ENCODE assay signal across 22 cellular contexts in genomic region chr12:67645126-67645525, GRCh38. TPM values are rescaled to one million over a fixed set of nuclear protein-coding genes. Genes with fewer than 3 reads are reported as not detected.
A peak's percentile ranks its signal among the peaks of the same experiment; 100 is the strongest.
DNase-seq lines count a peak whose midpoint lies in the region; ATAC-seq and TF ChIP-seq lines count a peak whose summit lies in the region.
"Had no signal": no experiment of that assay in that cellular context is flagged by ENCODE, and none has a peak within 500 bp of the region (broad histone marks: within the 10 kb centered on the region; RNA-seq: fewer than 3 reads in every experiment).

No MANE protein-coding gene starts in this region.

- H3K36me3 ChIP-seq in hepatocyte (replicated peaks; ENCODE audit: insufficient read depth, low read depth) (no peaks in the 10 kb centered on the region), smooth muscle cell (ENCODE audit: low read depth) (no peaks in the 10 kb centered on the region)
- H3K36me3 ChIP-seq: BLaER1 had no signal

- H3K4me1 ChIP-seq in hepatocyte (ENCODE audit: insufficient read depth) (no peaks in the 10 kb centered on the region), smooth muscle cell (ENCODE audit: low read depth) (no peaks in the 10 kb centered on the region)

- H3K79me2 ChIP-seq in hepatocyte (peaks cover 10% of the 10 kb centered on the region), smooth muscle cell (ENCODE audit: low read depth) (peaks cover 15% of the 10 kb centered on the region)

- H4K20me1 ChIP-seq in hepatocyte (ENCODE audit: insufficient read depth, poor library complexity, severe bottlenecking) (no peaks in the 10 kb centered on the region), smooth muscle cell (ENCODE audit: low read depth) (peaks cover 4% of the 10 kb centered on the region)

- no peak overlapping the region for H2AFZ ChIP-seq in hepatocyte
- H2AFZ ChIP-seq in smooth muscle cell (ENCODE audit: low read depth): no peak overlapping the region
- H2AFZ ChIP-seq: GM23338 had no signal

- H3K9ac ChIP-seq in smooth muscle cell (ENCODE audit: low read depth): peak overlapping the region; percentile 15
- H3K9ac ChIP-seq: BLaER1 had no signal

- DNase-seq in LHCN-M2 (ENCODE audit: low read depth) (peak; percentile 79), amniotic epithelial cell (ENCODE audit: low read depth) (peak; percentile 47), hepatocyte (ENCODE audit: low spot score) (no peak), smooth muscle cell (lab: John Stamatoyannopoulos, UW; ENCODE audit: unreplicated experiment) (no peak), GOT3 (lab: John Stamatoyannopoulos, UW) (no peak), NCI-H1694 treated with DMSO at 0.1 percent for 48 hours (lab: John Stamatoyannopoulos, UW) (no peak)
- DNase-seq: CD4-positive, alpha-beta memory T cell; DND-41; NCI-H1092; NCI-H1436; NCI-H1930; NCI-H345; NCI-H524; NCI-H82; SHP77; SW 1271 had no signal

- no peak overlapping the region for H3K4me3 ChIP-seq in hepatocyte
- no peak overlapping the region for H3K4me3 ChIP-seq in smooth muscle cell
- H3K4me3 ChIP-seq: BLaER1, GM12878, GM23338, SK-N-MC had no signal

- H3K27me3 ChIP-seq in hepatocyte (no peaks in the 10 kb centered on the region), smooth muscle cell (ENCODE audit: low read depth) (no peaks in the 10 kb centered on the region)
- H3K27me3 ChIP-seq: BLaER1 had no signal

- no peak for ATAC-seq in GM19463 (IDR thresholded peaks at IDR 0.05; ENCODE audit: unreplicated experiment)
- ATAC-seq: GM12878, GM23338, HCT116 had no signal

- no peak overlapping the region for H3K4me2 ChIP-seq in hepatocyte
- H3K4me2 ChIP-seq in smooth muscle cell: no peak overlapping the region
- H3K4me2 ChIP-seq: BLaER1, GM23338 had no signal

- H3K9me3 ChIP-seq in hepatocyte (ENCODE audit: low read depth) (no peaks in the 10 kb centered on the region), smooth muscle cell (replicated peaks; ENCODE audit: low read depth) (no peaks in the 10 kb centered on the region)
- H3K9me3 ChIP-seq: BLaER1 had no signal

- H3K9me2 ChIP-seq in hepatocyte (replicated peaks; ENCODE audit: insufficient read depth): no peaks in the 10 kb centered on the region

- 94% methylated on average over 7 of the region's 7 CpGs for WGBS in hepatocyte (ENCODE audit: low lambda C conversion rate, missing lambda C conversion rate)
- 88% methylated on average over 7 of the region's 7 CpGs for WGBS in smooth muscle cell (ENCODE audit: low lambda C conversion rate)

- H3F3A ChIP-seq in smooth muscle cell (ENCODE audit: low read depth): peaks cover 7% of the 10 kb centered on the region

- TF ChIP-seq CTCF in hepatocyte (IDR thresholded peaks at IDR 0.05; ENCODE audit: poor library complexity) (no peak), smooth muscle cell (IDR thresholded peaks at IDR 0.05; ENCODE audit: borderline replicate concordance, insufficient read depth, poor library complexity, severe bottlenecking) (no peak)

- H3K27ac ChIP-seq in hepatocyte (peak overlapping the region; percentile 23), smooth muscle cell (ENCODE audit: low read depth) (peak overlapping the region; percentile 96)
- H3K27ac ChIP-seq: BLaER1 had no signal

RNA-seq across cellular contexts. Expression of gene DYRK2, which starts 3.4 kb away (rescaled TPM):
- total RNA-seq in LHCN-M2 (2014; rRNA removed) (13.9 TPM in 2 replicates), hepatocyte (39.2 and 39.9 TPM in 2 replicates), smooth muscle cell (44.0 and 65.3 TPM in 2 replicates)
- polyA plus RNA-seq in LHCN-M2 (2012): 11.0 TPM
- polyA plus RNA-seq in hepatocyte (18.4 and 20.1 TPM in 2 replicates), smooth muscle cell (41.6 and 64.1 TPM in 2 replicates)

Comparison
In these comparisons a context has a peak if more than half of its experiments do, and no peak if none do; other contexts are left out.
1. DNase-seq: peak in LHCN-M2 (single experiment) and amniotic epithelial cell (single experiment); none in hepatocyte (single experiment), smooth muscle cell (single experiment), GOT3 (single experiment) and NCI-H1694 treated with DMSO at 0.1 percent for 48 hours (single experiment).